In genomic region chr14:99683619-99684355, GRCh38 we compare ENCODE assay signal across 1 cellular context.
TF ChIP-seq lines count a peak whose summit lies in the region.

TSS of gene CYP46A1 (plus strand) at chr14:99684298. CDS start at chr14:99684418, 120 bp downstream.

TF ChIP-seq in HepG2, 621 proteins besides CTCF, POLR2A, EP300 and RAD21 (continued from another document and continues in another):
- TF ChIP-seq CSRNP1 (CRISPR knock-in tag; IDR thresholded peaks at IDR 0.05) (peak; percentile 40; the same call in 1 of the 2 replicates), PAF1 (CRISPR knock-in tag; IDR thresholded peaks at IDR 0.05) (no peak), MEF2D (CRISPR knock-in tag; IDR thresholded peaks at IDR 0.05) (0 out of 2 replicates have a peak, but pooled peaks have one; percentile 50), GATA4 (IDR thresholded peaks at IDR 0.05; ENCODE audit: borderline replicate concordance, low read depth) (no peak), FOXP4 (CRISPR knock-in tag; IDR thresholded peaks at IDR 0.05) (no peak), RFXAP (CRISPR knock-in tag; IDR thresholded peaks at IDR 0.05; ENCODE audit: borderline replicate concordance) (0 out of 2 replicates have a peak, but pooled peaks have one; percentile 27), ZNF484 (CRISPR knock-in tag; IDR thresholded peaks at IDR 0.05; ENCODE audit: borderline replicate concordance, low read depth) (no peak), ZKSCAN5 (CRISPR knock-in tag; IDR thresholded peaks at IDR 0.05) (no peak), THAP8 (CRISPR knock-in tag; IDR thresholded peaks at IDR 0.05; ENCODE audit: borderline replicate concordance) (no peak), USF2 (IDR thresholded peaks at IDR 0.05; ENCODE audit: low read depth, low read length) (no peak), USF2 (CRISPR knock-in tag; IDR thresholded peaks at IDR 0.05; ENCODE audit: borderline replicate concordance) (no peak), EEA1 (CRISPR knock-in tag; IDR thresholded peaks at IDR 0.05; ENCODE audit: borderline replicate concordance) (no peak), KDM5B (CRISPR knock-in tag; IDR thresholded peaks at IDR 0.05; ENCODE audit: borderline replicate concordance) (peak; percentile 39; the same call in 1 of the 2 replicates), HNRNPLL (IDR thresholded peaks at IDR 0.05; ENCODE audit: low read depth, low read length, poor library complexity, severe bottlenecking) (peak; percentile 57), ASH2L (IDR thresholded peaks at IDR 0.05; ENCODE audit: insufficient read length, low read depth, low read length) (peak; percentile 68), HNF4A (CRISPR knock-in tag; IDR thresholded peaks at IDR 0.05) (peak; percentile 74), CAMTA2 (CRISPR knock-in tag; IDR thresholded peaks at IDR 0.05; ENCODE audit: borderline replicate concordance) (no peak), STAG1 (CRISPR knock-in tag; IDR thresholded peaks at IDR 0.05) (no peak), ZNF800 (CRISPR knock-in tag; IDR thresholded peaks at IDR 0.05) (peak; percentile 34; the same call in 1 of the 2 replicates), SIN3A (IDR thresholded peaks at IDR 0.05; ENCODE audit: borderline replicate concordance, low read depth, low read length) (peak; percentile 78), DDIT3 (CRISPR knock-in tag; IDR thresholded peaks at IDR 0.05) (no peak), ZNF333 (CRISPR knock-in tag; IDR thresholded peaks at IDR 0.05; ENCODE audit: borderline replicate concordance) (peak; percentile 63; the same call in 1 of the 2 replicates), SMAD1 (CRISPR knock-in tag; IDR thresholded peaks at IDR 0.05; ENCODE audit: borderline replicate concordance, low read depth) (no peak), SOX13 (IDR thresholded peaks at IDR 0.05) (no peak), SOX13 (CRISPR knock-in tag; conservative IDR thresholded peaks at IDR 0.05 in 1 of 2, IDR thresholded peaks at IDR 0.05 in 1 of 2) (no peak), PHF8 (CRISPR knock-in tag; IDR thresholded peaks at IDR 0.05) (peak; percentile 69), ZFY (CRISPR knock-in tag; IDR thresholded peaks at IDR 0.05) (peak; percentile 74), PLSCR1 (CRISPR knock-in tag; IDR thresholded peaks at IDR 0.05; ENCODE audit: borderline replicate concordance) (no peak), RBFOX2 (IDR thresholded peaks at IDR 0.05; ENCODE audit: low read depth, low read length) (peak; percentile 56; the same call in 1 of the 2 replicates), SP140L (CRISPR knock-in tag; IDR thresholded peaks at IDR 0.05; ENCODE audit: borderline replicate concordance) (no peak), HNRNPH1 (optimal IDR thresholded peaks at IDR 0.05; ENCODE audit: low read depth, low read length) (no peak), DPF2 (CRISPR knock-in tag; IDR thresholded peaks at IDR 0.05; ENCODE audit: borderline replicate concordance, low read depth) (no peak), POGZ (CRISPR knock-in tag; IDR thresholded peaks at IDR 0.05) (peak; percentile 50; the same call in 1 of the 2 replicates), TFDP1 (CRISPR knock-in tag; IDR thresholded peaks at IDR 0.05; ENCODE audit: borderline replicate concordance) (peak; percentile 69; the same call in 1 of the 2 replicates), SIN3B (IDR thresholded peaks at IDR 0.05; ENCODE audit: low read length) (peak; percentile 52), DRAP1 (CRISPR knock-in tag; IDR thresholded peaks at IDR 0.05) (peak; percentile 90), ZNF781 (CRISPR knock-in tag; IDR thresholded peaks at IDR 0.05; ENCODE audit: borderline replicate concordance, not compliant biosample characterization) (peak; percentile 39), MED8 (CRISPR knock-in tag; IDR thresholded peaks at IDR 0.05; ENCODE audit: insufficient replicate concordance) (peak; percentile 31), ARID4A (CRISPR knock-in tag; IDR thresholded peaks at IDR 0.05; ENCODE audit: borderline replicate concordance) (peak; percentile 80; the same call in 1 of the 2 replicates), KAT8 (CRISPR knock-in tag; IDR thresholded peaks at IDR 0.05) (peak; percentile 91), ZFAT (CRISPR knock-in tag; conservative IDR thresholded peaks at IDR 0.05) (no peak), HIVEP1 (CRISPR knock-in tag; IDR thresholded peaks at IDR 0.05) (peak; percentile 53; the same call in 1 of the 2 replicates), GABPA (IDR thresholded peaks at IDR 0.05; ENCODE audit: low read depth, low read length) (no peak), GABPA (CRISPR knock-in tag; IDR thresholded peaks at IDR 0.05; ENCODE audit: low read depth) (peak; percentile 72), KLF16 (CRISPR knock-in tag; IDR thresholded peaks at IDR 0.05) (no peak), NFKBIZ (CRISPR knock-in tag; IDR thresholded peaks at IDR 0.05) (no peak), UBTF (CRISPR knock-in tag; IDR thresholded peaks at IDR 0.05) (0 out of 2 replicates have a peak, but pooled peaks have one; percentile 9)
